Comparison of ENCODE assay signal across 12 cellular contexts in genomic region chr14:72665259-72665658, GRCh38.
A peak's percentile ranks its signal among the peaks of the same experiment; 100 is the strongest.
DNase-seq lines count a peak whose midpoint lies in the region; ATAC-seq and TF ChIP-seq lines count a peak whose summit lies in the region.
"Had no signal": no experiment of that assay in that cellular context is flagged by ENCODE, and none has a peak within 500 bp of the region (broad histone marks: within the 10 kb centered on the region; RNA-seq: fewer than 3 reads in every experiment).

No MANE protein-coding gene starts in this region.

- H3K4me1 Mint-ChIP-seq in T-helper 2 cell treated with Interferon-gamma antibody and Interleukin-4, amounts not matched to agents 5 μg/mL and 100 μg/mL, for 36 hours (ENCODE audit: low read depth), result peaks cover 3% of the 10 kb centered on the region
- peaks cover 17% of the 10 kb centered on the region for H3K4me1 Mint-ChIP-seq in type B pancreatic cell (ENCODE audit: unreplicated experiment)

- H3K36me3 Mint-ChIP-seq in T-helper 2 cell treated with Interferon-gamma antibody and Interleukin-4, amounts not matched to agents 5 μg/mL and 100 μg/mL, for 36 hours (ENCODE audit: low read depth), result no peaks in the 10 kb centered on the region
- peaks cover 4% of the 10 kb centered on the region for H3K36me3 Mint-ChIP-seq in type B pancreatic cell

- H3K27me3 Mint-ChIP-seq in T-helper 2 cell treated with Interferon-gamma antibody and Interleukin-4, amounts not matched to agents 5 μg/mL and 100 μg/mL, for 36 hours (ENCODE audit: low read depth), result peaks cover 49% of the 10 kb centered on the region
- no peaks in the 10 kb centered on the region for H3K27me3 Mint-ChIP-seq in type B pancreatic cell

- no peak for ATAC-seq in Right ventricle myocardium inferior

- no peaks in the 10 kb centered on the region for H3K9me3 Mint-ChIP-seq in T-helper 2 cell treated with Interferon-gamma antibody and Interleukin-4, amounts not matched to agents 5 μg/mL and 100 μg/mL, for 36 hours
- H3K9me3 Mint-ChIP-seq in type B pancreatic cell, result peaks cover 9% of the 10 kb centered on the region

- no peaks in the 10 kb centered on the region for H3K9me3 ChIP-seq in cardiac muscle cell (ENCODE audit: low read depth)

- H3K27ac ChIP-seq in cardiac muscle cell, result peak overlapping the region; percentile 25
- H3K27ac ChIP-seq: C4-2B had no signal

- no peak overlapping the region for H3K27ac Mint-ChIP-seq in T-helper 2 cell treated with Interferon-gamma antibody and Interleukin-4, amounts not matched to agents 5 μg/mL and 100 μg/mL, for 36 hours
- no peak overlapping the region for H3K27ac Mint-ChIP-seq in type B pancreatic cell

- H3K36me3 ChIP-seq in cardiac muscle cell, result peaks cover 28% of the 10 kb centered on the region

- no peak overlapping the region for H3K4me3 ChIP-seq in cardiac muscle cell

- intact Hi-C loops in Right ventricle myocardium inferior (cut with DNase I), result no loop called here

- no peaks in the 10 kb centered on the region for H3K27me3 ChIP-seq in cardiac muscle cell

- no peak for TF ChIP-seq CTCF in cardiac muscle cell (IDR thresholded peaks at IDR 0.05; ENCODE audit: low read depth, low read length)
- no peak for TF ChIP-seq CTCF in type B pancreatic cell (conservative IDR thresholded peaks at IDR 0.05)

- no peak overlapping the region for H3K4me3 Mint-ChIP-seq in T-helper 2 cell treated with Interferon-gamma antibody and Interleukin-4, amounts not matched to agents 5 μg/mL and 100 μg/mL, for 36 hours
- H3K4me3 Mint-ChIP-seq in type B pancreatic cell, result no peak overlapping the region

- DNase-seq in cardiac muscle cell (ENCODE audit: low read depth in 1 of 2, low spot score in 1 of 2), result peak in 1 of 2 donors; percentile 84
- DNase-seq in Right ventricle myocardium inferior (ENCODE audit: missing footprints), result no peak
- peak; percentile 6 for DNase-seq in T-helper 2 cell treated with Interferon-gamma antibody and Interleukin-4, amounts not matched to agents 5 μg/mL and 100 μg/mL, for 36 hours (ENCODE audit: low spot score)
- DNase-seq in fibroblast of the conjunctiva (ENCODE audit: low read depth), result peak; percentile 69
- DNase-seq in stromal cell of bone marrow (ENCODE audit: low read depth), result peak; percentile 90
- DNase-seq in NCI-H524 treated with DMSO at 0.1 percent for 48 hours (lab: John Stamatoyannopoulos, UW), result no peak
- no peak for DNase-seq in type B pancreatic cell (ENCODE audit: extremely low spot score, unreplicated experiment)
- DNase-seq in DMS79 (lab: John Stamatoyannopoulos, UW), result no peak
- DNase-seq: amygdala; NCI-H1092 treated with DMSO at 0.1 percent for 48 hours; stimulated activated CD4-positive, alpha-beta T cell treated with anti-CD3 and anti-CD28 coated beads, Interleukin-1b, Interleukin-23, amount 100 ng/mL, for 48 hours had no signal

- peaks cover 9% of the 10 kb centered on the region for H3K4me1 ChIP-seq in cardiac muscle cell (ENCODE audit: low read depth)

Comparison
In these comparisons a context has a peak if more than half of its experiments do, and no peak if none do; other contexts are left out.
1. DNase-seq: peak in T-helper 2 cell treated with Interferon-gamma antibody and Interleukin-4, amounts not matched to agents 5 μg/mL and 100 μg/mL, for 36 hours (single experiment), fibroblast of the conjunctiva (single experiment) and stromal cell of bone marrow (single experiment); none in Right ventricle myocardium inferior (single experiment), NCI-H524 treated with DMSO at 0.1 percent for 48 hours (single experiment), type B pancreatic cell (single experiment) and DMS79 (single experiment).